Comparison of ENCODE assay signal across 1 cellular context in the genomic region with DNA sequence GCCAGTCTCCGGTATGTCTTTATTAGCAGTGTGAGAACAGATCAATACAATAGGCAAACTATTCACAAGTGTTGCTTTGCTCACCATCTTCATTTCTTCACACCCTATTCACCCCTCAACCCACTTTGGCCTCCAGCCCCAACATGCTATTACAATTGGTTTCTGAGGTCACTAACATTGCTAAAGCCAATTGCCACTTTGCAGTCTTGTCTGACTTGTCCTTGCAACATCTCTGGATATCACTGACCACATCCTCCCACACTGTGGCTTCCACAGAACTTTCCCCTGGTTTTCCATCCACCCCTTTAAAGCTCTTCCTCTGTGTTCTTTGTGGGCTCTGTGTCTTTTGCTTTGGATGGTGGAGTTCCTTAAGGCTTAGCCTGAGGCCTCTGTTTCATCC.
TF ChIP-seq lines count a peak whose summit lies in the region.

No MANE protein-coding gene starts in this region.

TF ChIP-seq in GM12878, 131 proteins besides CTCF, POLR2A, EP300 and RAD21:
- no peak for TF ChIP-seq ZBTB11 (CRISPR knock-in tag; IDR thresholded peaks at IDR 0.05)
- no peak for TF ChIP-seq HCFC1 (IDR thresholded peaks at IDR 0.05; ENCODE audit: low read length)
- TF ChIP-seq MTA2 (IDR thresholded peaks at IDR 0.05; ENCODE audit: low read depth), result no peak
- TF ChIP-seq RUNX3 (IDR thresholded peaks at IDR 0.05; ENCODE audit: low read length), result peak; percentile 80
- 0 out of 2 replicates have a peak, but pooled peaks have one; percentile 13 for TF ChIP-seq IKZF1 (conservative IDR thresholded peaks at IDR 0.05)
- peak in 1 of 2 experiments; percentile 24; a peak in 2 of 4 replicates for TF ChIP-seq IKZF2 (IDR thresholded peaks at IDR 0.05)
